9 cellular contexts compared by ENCODE assay signal in the genomic region with DNA sequence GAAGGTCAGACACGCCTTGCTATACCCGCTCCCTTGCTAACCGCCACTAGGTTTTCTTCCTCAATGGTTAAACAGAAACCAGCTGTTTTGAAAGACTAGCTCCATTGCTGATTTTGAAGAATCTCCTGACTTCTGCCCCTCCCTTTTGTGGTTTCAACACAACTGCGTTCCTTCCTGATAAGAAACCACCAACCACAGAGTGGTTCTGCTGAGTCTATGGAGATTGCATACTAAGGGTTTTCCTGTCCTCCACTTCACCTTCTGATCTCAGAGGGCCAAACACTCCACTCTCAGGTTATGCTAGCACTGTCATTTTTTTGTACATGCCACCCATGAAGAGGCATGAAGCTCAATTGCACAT.
DNase-seq lines count a peak whose midpoint lies in the region; ATAC-seq, FAIRE-seq and TF ChIP-seq lines count a peak whose summit lies in the region.
"Had no signal": no experiment of that assay in that cellular context is flagged by ENCODE, and none has a peak within 500 bp of the region (broad histone marks: within the 10 kb centered on the region; RNA-seq: fewer than 3 reads in every experiment).

No MANE protein-coding gene starts in this region.

- no peaks in the 10 kb centered on the region for H3K36me3 ChIP-seq in naive thymus-derived CD4-positive, alpha-beta T cell (ENCODE audit: control insufficient read depth in 2 of 3, insufficient read depth in 3 of 3, low read length in 3 of 3)

- DNase-seq in GM12891 (ENCODE audit: insufficient read length, low spot score), result no peak
- DNase-seq in Kasumi-1 (lab: John Stamatoyannopoulos, UW), result peak; percentile 94
- DNase-seq in activated naive CD4-positive, alpha-beta T cell treated with anti-CD3 and anti-CD28 coated beads, Interleukin-2, amount 50 U/mL, for 72 hours (ENCODE audit: low spot score in 2 of 2), result peak in 1 of 2 donors; percentile 14
- peak in 8 of 9 donors; percentile 20 to 64 (median 49) for DNase-seq in naive thymus-derived CD4-positive, alpha-beta T cell
- DNase-seq in glutamatergic neuron, result no peak
- DNase-seq in cerebellar nuclear complex (lab: John Stamatoyannopoulos, UW), result no peak
- no peak for DNase-seq in superior temporal gyrus (ENCODE audit: extremely low spot score)
- DNase-seq: right cardiac atrium had no signal

- intact Hi-C loops in naive thymus-derived CD4-positive, alpha-beta T cell (cut with micrococcal nuclease), result loop anchor here in 1 of 2 donors (2.0 to 5.0 kb wide), 5 partner anchors 20 to 399 kb away; a partner anchor contains a TSS

- peak overlapping the region; percentile 14 for H3K4me3 ChIP-seq in naive thymus-derived CD4-positive, alpha-beta T cell (ENCODE audit: low read length)

- ATAC-seq in GM21717 (IDR thresholded peaks at IDR 0.05; ENCODE audit: unreplicated experiment), result peak; percentile 87
- peak; percentile 86 to 92 for ATAC-seq in activated naive CD4-positive, alpha-beta T cell treated with anti-CD3 and anti-CD28 coated beads, Interleukin-2, amount 50 U/mL, for 72 hours
- peak; percentile 87 for ATAC-seq in naive thymus-derived CD4-positive, alpha-beta T cell

- H3K27ac ChIP-seq in naive thymus-derived CD4-positive, alpha-beta T cell (ENCODE audit: low read depth, low read length), result no peak overlapping the region

- H3K4me1 ChIP-seq in naive thymus-derived CD4-positive, alpha-beta T cell (ENCODE audit: control insufficient read depth in 2 of 2, insufficient read depth in 2 of 2, low read length in 2 of 2), result peaks cover 16 to 20% of the 10 kb centered on the region in 2 donors

- peaks cover 17 to 35% (median 25%) of the 10 kb centered on the region in 7 donors for H3K4me1 Mint-ChIP-seq in naive thymus-derived CD4-positive, alpha-beta T cell
- H3K4me1 Mint-ChIP-seq in glutamatergic neuron (ENCODE audit: low read depth, unreplicated experiment), result peaks cover 2% of the 10 kb centered on the region

- POLR2A ChIA-PET in naive thymus-derived CD4-positive, alpha-beta T cell (lab: Charles Lee), result no interaction called here

- H3K27me3 Mint-ChIP-seq in naive thymus-derived CD4-positive, alpha-beta T cell, result peaks cover 57 to 77% (median 63%) of the 10 kb centered on the region in 5 donors
- H3K27me3 Mint-ChIP-seq in glutamatergic neuron (ENCODE audit: unreplicated experiment), result peaks cover 6% of the 10 kb centered on the region

- peak overlapping the region; percentile 18 to 73 (median 53) for H3K4me3 Mint-ChIP-seq in naive thymus-derived CD4-positive, alpha-beta T cell
- H3K4me3 Mint-ChIP-seq in glutamatergic neuron (ENCODE audit: unreplicated experiment), result no peak overlapping the region

- no peak overlapping the region for H3K27ac Mint-ChIP-seq in activated naive CD4-positive, alpha-beta T cell treated with anti-CD3 and anti-CD28 coated beads, Interleukin-2, amount 50 U/mL, for 72 hours
- peak overlapping the region in 3 of 9 donors; percentile 1 to 61 (median 15) for H3K27ac Mint-ChIP-seq in naive thymus-derived CD4-positive, alpha-beta T cell
- no peak overlapping the region for H3K27ac Mint-ChIP-seq in glutamatergic neuron (ENCODE audit: unreplicated experiment)

- H3K9me3 ChIP-seq in naive thymus-derived CD4-positive, alpha-beta T cell (ENCODE audit: control insufficient read depth in 2 of 3, low read length in 3 of 3), result no peaks in the 10 kb centered on the region

- no peak for TF ChIP-seq CTCF in glutamatergic neuron (IDR thresholded peaks at IDR 0.05; ENCODE audit: partially characterized antibody, unreplicated experiment)

- CTCF ChIA-PET in naive thymus-derived CD4-positive, alpha-beta T cell (lab: Charles Lee), result interaction anchor here (0.6 kb wide), 1 partner anchor 982 kb away, joined by 4 read pairs; no protein-coding TSS in a partner anchor

- peak; percentile 90 for FAIRE-seq in GM12891 (lab: Jason Lieb, UNC)

- no peaks in the 10 kb centered on the region for H3K36me3 Mint-ChIP-seq in activated naive CD4-positive, alpha-beta T cell treated with anti-CD3 and anti-CD28 coated beads, Interleukin-2, amount 50 U/mL, for 72 hours
- peaks cover 0 to 16% (median 3%) of the 10 kb centered on the region in 5 donors for H3K36me3 Mint-ChIP-seq in naive thymus-derived CD4-positive, alpha-beta T cell
- peaks cover 4% of the 10 kb centered on the region for H3K36me3 Mint-ChIP-seq in glutamatergic neuron (ENCODE audit: unreplicated experiment)

- no peak for TF ChIP-seq POLR2A in GM12891 (IDR thresholded peaks at IDR 0.05; ENCODE audit: low read depth, low read length)

- no peaks in the 10 kb centered on the region for H3K9me3 Mint-ChIP-seq in activated naive CD4-positive, alpha-beta T cell treated with anti-CD3 and anti-CD28 coated beads, Interleukin-2, amount 50 U/mL, for 72 hours
- peaks cover 0 to 8% (median 0%) of the 10 kb centered on the region in 11 donors for H3K9me3 Mint-ChIP-seq in naive thymus-derived CD4-positive, alpha-beta T cell
- peaks cover 7% of the 10 kb centered on the region for H3K9me3 Mint-ChIP-seq in glutamatergic neuron (ENCODE audit: unreplicated experiment)

- peaks cover 0 to 4% of the 10 kb centered on the region in 2 donors for H3K27me3 ChIP-seq in naive thymus-derived CD4-positive, alpha-beta T cell (ENCODE audit: control insufficient read depth in 2 of 2, insufficient read depth in 2 of 2, low read length in 2 of 2)

TF ChIP-seq in GM12891, 5 proteins besides CTCF, POLR2A, EP300 and RAD21:
- TF ChIP-seq POU2F2 (IDR thresholded peaks at IDR 0.05; ENCODE audit: low read depth, low read length) (0 out of 2 replicates have a peak, but pooled peaks have one; percentile 17), TAF1 (IDR thresholded peaks at IDR 0.05; ENCODE audit: low read depth, low read length) (no peak)

Comparison
In these comparisons a context has a peak if more than half of its experiments do, and no peak if none do; other contexts are left out.
1. DNase-seq: peak in Kasumi-1 (2 of 2) and naive thymus-derived CD4-positive, alpha-beta T cell (8 of 9); none in GM12891 (single experiment), glutamatergic neuron (single experiment), cerebellar nuclear complex (0 of 2) and superior temporal gyrus (single experiment).
2. Peak in every context shown above with its lines, with median percentiles within 50 percentile points of each other: ATAC-seq.